ENCODE assay signal across 1 cellular context in the genomic region with DNA sequence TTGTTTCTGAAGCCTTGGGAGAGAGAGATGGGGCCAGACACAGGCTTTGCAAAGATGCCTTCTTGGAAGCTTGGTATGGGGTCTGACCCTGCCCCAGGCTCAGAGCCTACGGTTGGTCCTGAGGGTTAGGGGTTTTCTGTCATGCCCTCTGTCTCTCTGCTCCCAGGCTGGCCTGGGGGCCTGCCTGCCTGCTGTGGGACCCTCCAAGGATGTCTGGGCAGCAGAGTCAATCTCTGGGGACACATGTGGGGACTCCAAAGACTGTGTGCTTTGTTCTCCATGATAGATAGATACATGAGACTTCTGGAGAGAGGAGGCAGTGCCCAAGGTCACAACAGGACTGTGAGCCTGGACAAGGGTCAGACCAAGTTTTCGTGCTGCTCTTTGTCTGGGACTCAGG.
TF ChIP-seq lines count a peak whose summit lies in the region.

No MANE protein-coding gene starts in this region.

TF ChIP-seq in IMR-90, 13 proteins besides CTCF, POLR2A, EP300 and RAD21:
- TF ChIP-seq MXI1 (IDR thresholded peaks at IDR 0.05; ENCODE audit: borderline replicate concordance, low read depth, low read length) (no peak), MAFK (IDR thresholded peaks at IDR 0.05; ENCODE audit: low read depth, low read length) (no peak), BHLHE40 (IDR thresholded peaks at IDR 0.05; ENCODE audit: low read depth, low read length) (no peak), RFX5 (IDR thresholded peaks at IDR 0.05; ENCODE audit: low read depth, low read length) (no peak), SMC3 (IDR thresholded peaks at IDR 0.05; ENCODE audit: low read depth, low read length) (no peak)
- TF ChIP-seq, protein P1, sequence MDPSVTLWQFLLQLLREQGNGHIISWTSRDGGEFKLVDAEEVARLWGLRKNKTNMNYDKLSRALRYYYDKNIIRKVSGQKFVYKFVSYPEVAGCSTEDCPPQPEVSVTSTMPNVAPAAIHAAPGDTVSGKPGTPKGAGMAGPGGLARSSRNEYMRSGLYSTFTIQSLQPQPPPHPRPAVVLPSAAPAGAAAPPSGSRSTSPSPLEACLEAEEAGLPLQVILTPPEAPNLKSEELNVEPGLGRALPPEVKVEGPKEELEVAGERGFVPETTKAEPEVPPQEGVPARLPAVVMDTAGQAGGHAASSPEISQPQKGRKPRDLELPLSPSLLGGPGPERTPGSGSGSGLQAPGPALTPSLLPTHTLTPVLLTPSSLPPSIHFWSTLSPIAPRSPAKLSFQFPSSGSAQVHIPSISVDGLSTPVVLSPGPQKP (IDR thresholded peaks at IDR 0.05; ENCODE audit: borderline replicate concordance, low read depth, low read length): no peak
- TF ChIP-seq, protein P2, sequence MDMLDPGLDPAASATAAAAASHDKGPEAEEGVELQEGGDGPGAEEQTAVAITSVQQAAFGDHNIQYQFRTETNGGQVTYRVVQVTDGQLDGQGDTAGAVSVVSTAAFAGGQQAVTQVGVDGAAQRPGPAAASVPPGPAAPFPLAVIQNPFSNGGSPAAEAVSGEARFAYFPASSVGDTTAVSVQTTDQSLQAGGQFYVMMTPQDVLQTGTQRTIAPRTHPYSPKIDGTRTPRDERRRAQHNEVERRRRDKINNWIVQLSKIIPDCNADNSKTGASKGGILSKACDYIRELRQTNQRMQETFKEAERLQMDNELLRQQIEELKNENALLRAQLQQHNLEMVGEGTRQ (IDR thresholded peaks at IDR 0.05; ENCODE audit: low read depth, low read length): no peak
